Comparison of ENCODE assay signal across 19 cellular contexts in the genomic region with DNA sequence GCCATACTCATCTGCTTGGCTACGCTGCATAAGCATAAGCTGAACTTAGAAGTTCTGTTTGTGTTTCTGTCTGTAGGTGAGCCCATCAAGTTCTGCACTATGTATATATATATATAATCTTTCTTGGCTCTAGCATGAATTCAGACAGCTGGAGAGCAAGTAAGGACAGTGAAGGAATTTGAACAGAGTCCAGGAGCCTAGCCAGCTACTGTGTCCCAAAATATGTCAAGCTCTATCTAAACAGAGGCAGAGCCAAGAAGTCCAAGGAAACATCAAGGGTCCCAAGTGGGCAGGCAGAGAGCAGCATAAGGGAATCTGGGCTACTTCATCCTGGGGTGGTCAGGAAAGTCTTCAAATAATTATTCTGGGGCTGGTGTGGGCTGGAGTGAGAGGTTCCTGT.
DNase-seq lines count a peak whose midpoint lies in the region; ATAC-seq and TF ChIP-seq lines count a peak whose summit lies in the region.
"Had no signal": no experiment of that assay in that cellular context is flagged by ENCODE, and none has a peak within 500 bp of the region (broad histone marks: within the 10 kb centered on the region; RNA-seq: fewer than 3 reads in every experiment).

No MANE protein-coding gene starts in this region.

- H3K4me3 Mint-ChIP-seq in osteocyte (ENCODE audit: unreplicated experiment), result no peak overlapping the region
- H3K4me3 Mint-ChIP-seq: H9, HFFc6 had no signal

- TF ChIP-seq CTCF in heart right ventricle (IDR thresholded peaks at IDR 0.05), result no peak
- TF ChIP-seq CTCF in osteocyte (IDR thresholded peaks at IDR 0.05), result no peak

- H3K9me3 ChIP-seq in heart right ventricle, result no peaks in the 10 kb centered on the region
- no peaks in the 10 kb centered on the region for H3K9me3 ChIP-seq in aorta (ENCODE audit: control insufficient read depth, low read length)
- H3K9me3 ChIP-seq: BE2C, Peyer's patch had no signal

- H3K4me1 ChIP-seq in heart right ventricle (peaks cover 0 to 71% (median 25%) of the 10 kb centered on the region in 9 donors), aorta (ENCODE audit: control insufficient read depth in 1 of 2, insufficient read depth in 2 of 2, low read length in 2 of 2) (peaks cover 4 to 7% of the 10 kb centered on the region in 2 donors)
- H3K4me1 ChIP-seq: BE2C, Peyer's patch had no signal

- no peaks in the 10 kb centered on the region for H3K9me3 Mint-ChIP-seq in osteocyte (ENCODE audit: unreplicated experiment)
- H3K9me3 Mint-ChIP-seq: H9, HFFc6 had no signal

- peaks cover 2% of the 10 kb centered on the region for H3K27me3 Mint-ChIP-seq in osteocyte (ENCODE audit: unreplicated experiment)

- 51 to 59% methylated on average over 1 of the region's 1 CpG for WGBS in heart right ventricle, 2 donors
- 94 to 97% methylated on average over 1 of the region's 1 CpG for WGBS in aorta, 2 donors

- H3K27me3 ChIP-seq in heart right ventricle (no peaks in the 10 kb centered on the region), aorta (ENCODE audit: control insufficient read depth in 1 of 2, insufficient read depth in 2 of 2, low read length in 1 of 2) (no peaks in the 10 kb centered on the region)
- H3K27me3 ChIP-seq: BE2C, Peyer's patch had no signal

- H3K36me3 ChIP-seq in heart right ventricle (peaks cover 0 to 7% (median 0%) of the 10 kb centered on the region in 9 donors), aorta (ENCODE audit: control insufficient read depth in 1 of 2, insufficient read depth in 2 of 2, low read length in 1 of 2) (peaks cover 3 to 7% of the 10 kb centered on the region in 2 donors)
- H3K36me3 ChIP-seq: BE2C, Peyer's patch had no signal

- peak in 1 of 2 donors; percentile 29 for DNase-seq in heart right ventricle
- DNase-seq in osteocyte (ENCODE audit: extremely low spot score, unreplicated experiment), result no peak
- DNase-seq in aorta, result no peak
- DNase-seq in T-helper 2 cell, result no peak
- no peak for DNase-seq in central memory CD4-positive, alpha-beta T cell
- DNase-seq: BE2C, GM23248, H9, HFFc6, Kasumi-1, NCI-H1417, NCI-H1694 treated with DMSO at 0.1 percent for 48 hours, NCI-H2081 treated with DMSO at 0.1 percent for 48 hours, NCI-H446, NCI-H526, Peyer's patch had no signal

- H3K27ac ChIP-seq in cingulate gyrus (ENCODE audit: low read depth, low read length), result peak overlapping the region; percentile 3
- H3K27ac ChIP-seq in heart right ventricle, result peak overlapping the region in 9 of 10 donors; percentile 26 to 90 (median 76)
- H3K27ac ChIP-seq in aorta (ENCODE audit: low read depth in 1 of 2, low read length in 2 of 2), result peak overlapping the region in 1 of 2 donors; percentile 32
- H3K27ac ChIP-seq: GM23248, Peyer's patch had no signal

- H3K36me3 Mint-ChIP-seq in osteocyte (ENCODE audit: unreplicated experiment), result no peaks in the 10 kb centered on the region

- H3K4me1 Mint-ChIP-seq in osteocyte (ENCODE audit: unreplicated experiment), result peaks cover 44% of the 10 kb centered on the region
- H3K4me1 Mint-ChIP-seq: H9 had no signal

- ATAC-seq in heart right ventricle, result peak; percentile 68 to 83 (median 80)
- ATAC-seq in aorta (ENCODE audit: low FRiP score), result peak; percentile 36
- no peak for ATAC-seq in HG02623 (IDR thresholded peaks at IDR 0.05; ENCODE audit: unreplicated experiment)
- ATAC-seq: GM12878 had no signal

- peak overlapping the region; percentile 51 for H3K27ac Mint-ChIP-seq in osteocyte (ENCODE audit: unreplicated experiment)
- H3K27ac Mint-ChIP-seq: HFFc6 had no signal

- H3K4me3 ChIP-seq in heart right ventricle (no peak overlapping the region), aorta (ENCODE audit: low read length in 2 of 2) (no peak overlapping the region)
- H3K4me3 ChIP-seq: GM12878, GM23248, Peyer's patch had no signal

- intact Hi-C loops in heart right ventricle (cut with DNase I) (loop anchor here in 5 of 10 donors (5.0 to 10.0 kb wide), 5 partner anchors 103 to 245 kb away; partner anchors contain the start of gene NPAS3 (in 1 of the 5)), aorta (cut with DNase I) (loop anchor here (10.0 kb wide), 2 partner anchors 95 to 245 kb away; no protein-coding TSS in a partner anchor)
